ENCODE assay signal across 24 cellular contexts in the genomic region with DNA sequence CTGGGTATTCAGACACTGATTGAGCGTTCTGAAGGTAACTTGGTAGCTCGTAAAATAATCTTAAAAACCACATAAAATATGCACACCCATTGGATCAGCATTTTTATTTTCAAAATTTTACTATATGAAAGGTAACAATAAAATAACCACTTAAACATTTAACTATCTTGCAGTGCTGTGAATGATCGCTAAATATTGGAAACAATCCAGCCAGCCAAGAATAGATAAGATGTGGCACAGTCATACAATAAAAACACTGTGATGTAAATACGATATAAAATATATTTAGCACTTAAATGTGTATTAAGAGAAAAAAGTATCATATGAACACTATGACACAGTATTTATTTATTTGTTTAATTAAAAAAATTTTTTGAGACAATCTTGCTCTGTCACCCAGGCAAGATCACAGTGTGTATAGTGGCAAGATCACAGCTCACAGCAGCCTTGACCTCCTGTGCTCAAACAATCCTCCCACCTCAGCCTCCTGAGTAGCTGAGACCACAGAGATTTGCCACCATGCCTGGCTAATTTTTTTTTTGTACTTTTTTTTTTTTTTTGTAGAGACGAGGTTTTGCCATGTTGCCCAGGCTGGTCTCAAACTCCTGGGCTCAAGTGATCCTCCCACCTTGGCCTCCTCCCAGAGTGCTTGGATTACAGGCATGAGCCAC. TPM values are rescaled to one million over a fixed set of nuclear protein-coding genes. Genes with fewer than 3 reads are reported as not detected.
A peak's percentile ranks its signal among the peaks of the same experiment; 100 is the strongest.
DNase-seq lines count a peak whose midpoint lies in the region; TF ChIP-seq lines count a peak whose summit lies in the region.
"Had no signal": no experiment of that assay in that cellular context is flagged by ENCODE, and none has a peak within 500 bp of the region (broad histone marks: within the 10 kb centered on the region; RNA-seq: fewer than 3 reads in every experiment).

No MANE protein-coding gene starts in this region.

- TF ChIP-seq CTCF in LNCaP clone FGC (IDR thresholded peaks at IDR 0.05; ENCODE audit: control insufficient read depth, extremely low read depth, insufficient read depth), result no peak
- TF ChIP-seq CTCF in VCaP (conservative IDR thresholded peaks at IDR 0.05), result no peak

- H3K4me2 ChIP-seq in neuronal stem cell (ENCODE audit: insufficient read depth, low read length, poor library complexity, severe bottlenecking), result no peak overlapping the region

- H3K27ac ChIP-seq in VCaP, result peak overlapping the region; percentile 43; the same call in 1 of the 2 replicates
- no peak overlapping the region for H3K27ac ChIP-seq in neuronal stem cell (replicated peaks; ENCODE audit: low read length)
- H3K27ac ChIP-seq: HL-60 had no signal

- DNase-seq in LNCaP clone FGC (ENCODE audit: low read depth) (peak; percentile 69), MG63 (peak; percentile 43), neuronal stem cell (ENCODE audit: low spot score) (no peak), NOMO-1 treated with dmso at 0.1 percent for 144 hours (lab: John Stamatoyannopoulos, UW; ENCODE audit: unreplicated experiment) (no peak), dermis blood vessel endothelial cell (no peak)
- no peak for DNase-seq in stimulated activated CD4-positive, alpha-beta T cell treated with anti-CD3 and anti-CD28 coated beads, Interleukin-4, amount 100 ng/mL, for 4 hours
- DNase-seq: ACHN; BE2C; C1 segment of cervical spinal cord; CD4-positive, CD25-positive, alpha-beta regulatory T cell; CD8-positive, alpha-beta memory T cell; COR-L47; DMS 273 treated with DMSO at 0.1 percent for 48 hours; DMS53; DND-41; EL; H9; IMR-90 had no signal

- H3K14ac ChIP-seq in neuronal stem cell (ENCODE audit: low read length), result peak overlapping the region; percentile 82

- H2BK120ac ChIP-seq in neuronal stem cell (ENCODE audit: low read depth, low read length), result no peak overlapping the region

- no peak overlapping the region for H4K8ac ChIP-seq in neuronal stem cell (ENCODE audit: low read depth, low read length)

- no peak overlapping the region for H2AFZ ChIP-seq in neuronal stem cell (ENCODE audit: low read length)

- H3K18ac ChIP-seq in neuronal stem cell (ENCODE audit: low read length), result no peak overlapping the region

- H3K4me3 ChIP-seq in LNCaP clone FGC (ENCODE audit: low read depth, low read length) (no peak overlapping the region), MG63 (no peak overlapping the region), neuronal stem cell (ENCODE audit: low read length in 2 of 2) (no peak overlapping the region)
- H3K4me3 ChIP-seq: GM12878 had no signal

- no peak overlapping the region for H2BK15ac ChIP-seq in neuronal stem cell (ENCODE audit: low read length)

- H3K23ac ChIP-seq in neuronal stem cell (ENCODE audit: low read depth, low read length, poor library complexity), result no peak overlapping the region

- H2BK5ac ChIP-seq in neuronal stem cell (ENCODE audit: low read length), result no peak overlapping the region

- H3K27me3 ChIP-seq in MG63 (no peaks in the 10 kb centered on the region), neuronal stem cell (ENCODE audit: control insufficient read depth in 3 of 3, insufficient read depth in 3 of 3, low read depth in 1 of 3, low read length in 3 of 3) (peaks cover 0 to 3% (median 0%) of the 10 kb centered on the region in 3 experiments)
- H3K27me3 ChIP-seq: BE2C had no signal

- H3K9me3 ChIP-seq in MG63 (no peaks in the 10 kb centered on the region; the same call in 1 of the 2 replicates), neuronal stem cell (replicated peaks in 1 of 2; ENCODE audit: control insufficient read depth in 2 of 2, insufficient read depth in 1 of 2, low read depth in 1 of 2, low read length in 2 of 2) (peaks cover 0 to 5% of the 10 kb centered on the region in 2 donors)
- H3K9me3 ChIP-seq: BE2C had no signal

- no CpG with 5 or more reads among the region's 5 CpGs for WGBS in neuronal stem cell (ENCODE audit: extremely low coverage in 2 of 2, insufficient read length in 2 of 2, insufficient replicate concordance in 1 of 2), 2 donors

- no peak overlapping the region for H3K9ac ChIP-seq in neuronal stem cell (ENCODE audit: low read depth, low read length, poor library complexity)

- H3K36me3 ChIP-seq in MG63, result no peaks in the 10 kb centered on the region
- no peaks in the 10 kb centered on the region for H3K36me3 ChIP-seq in neuronal stem cell (replicated peaks in 1 of 2; ENCODE audit: control insufficient read depth in 2 of 2, insufficient read depth in 2 of 2, low read length in 2 of 2)
- H3K36me3 ChIP-seq: BE2C had no signal

- H2AK5ac ChIP-seq in neuronal stem cell (ENCODE audit: low read depth, low read length), result no peak overlapping the region

- H4K91ac ChIP-seq in neuronal stem cell (ENCODE audit: low read depth, low read length, poor library complexity), result no peak overlapping the region

- H2BK12ac ChIP-seq in neuronal stem cell (ENCODE audit: low read length), result no peak overlapping the region

- no peaks in the 10 kb centered on the region for H3K79me1 ChIP-seq in neuronal stem cell (ENCODE audit: low read depth, low read length)

- H3K4ac ChIP-seq in neuronal stem cell (ENCODE audit: low read length), result no peak overlapping the region

- no peaks in the 10 kb centered on the region for H3K4me1 ChIP-seq in neuronal stem cell (ENCODE audit: control insufficient read depth in 2 of 2, insufficient read depth in 1 of 2, low read depth in 1 of 2, low read length in 2 of 2)
- H3K4me1 ChIP-seq: BE2C had no signal

RNA-seq across cellular contexts. Expression of gene SDR9C7, which starts 39.4 kb away (rescaled TPM):
- total RNA-seq in MG63 (2014; rRNA removed; shearing (Covaris generic); ENCODE audit: low replicate concordance), result not detected in 2 replicates
- 0.31 TPM for polyA plus RNA-seq in neuronal stem cell (2013, experiment 1 of 2)
- polyA plus RNA-seq in neuronal stem cell (2013, experiment 2 of 2), result 0.48 TPM
- total RNA-seq in dermis blood vessel endothelial cell, result not detected in 2 replicates
- total RNA-seq: CD4-positive, CD25-positive, alpha-beta regulatory T cell; CD8-positive, alpha-beta memory T cell; G401; GM12878; H1; H9; HT1080; IMR-90 had no signal
- polyA plus RNA-seq: CD4-positive, CD25-positive, alpha-beta regulatory T cell; CD8-positive, alpha-beta memory T cell; IMR-90 had no signal

Comparison
In these comparisons a context has a peak if more than half of its experiments do, and no peak if none do; other contexts are left out.
1. DNase-seq: peak in LNCaP clone FGC (single experiment) and MG63 (single experiment); none in neuronal stem cell (single experiment), stimulated activated CD4-positive, alpha-beta T cell treated with anti-CD3 and anti-CD28 coated beads, Interleukin-4, amount 100 ng/mL, for 4 hours (0 of 2), NOMO-1 treated with dmso at 0.1 percent for 144 hours (single experiment) and dermis blood vessel endothelial cell (single experiment).